ENCODE assay signal across 13 cellular contexts in the genomic region with DNA sequence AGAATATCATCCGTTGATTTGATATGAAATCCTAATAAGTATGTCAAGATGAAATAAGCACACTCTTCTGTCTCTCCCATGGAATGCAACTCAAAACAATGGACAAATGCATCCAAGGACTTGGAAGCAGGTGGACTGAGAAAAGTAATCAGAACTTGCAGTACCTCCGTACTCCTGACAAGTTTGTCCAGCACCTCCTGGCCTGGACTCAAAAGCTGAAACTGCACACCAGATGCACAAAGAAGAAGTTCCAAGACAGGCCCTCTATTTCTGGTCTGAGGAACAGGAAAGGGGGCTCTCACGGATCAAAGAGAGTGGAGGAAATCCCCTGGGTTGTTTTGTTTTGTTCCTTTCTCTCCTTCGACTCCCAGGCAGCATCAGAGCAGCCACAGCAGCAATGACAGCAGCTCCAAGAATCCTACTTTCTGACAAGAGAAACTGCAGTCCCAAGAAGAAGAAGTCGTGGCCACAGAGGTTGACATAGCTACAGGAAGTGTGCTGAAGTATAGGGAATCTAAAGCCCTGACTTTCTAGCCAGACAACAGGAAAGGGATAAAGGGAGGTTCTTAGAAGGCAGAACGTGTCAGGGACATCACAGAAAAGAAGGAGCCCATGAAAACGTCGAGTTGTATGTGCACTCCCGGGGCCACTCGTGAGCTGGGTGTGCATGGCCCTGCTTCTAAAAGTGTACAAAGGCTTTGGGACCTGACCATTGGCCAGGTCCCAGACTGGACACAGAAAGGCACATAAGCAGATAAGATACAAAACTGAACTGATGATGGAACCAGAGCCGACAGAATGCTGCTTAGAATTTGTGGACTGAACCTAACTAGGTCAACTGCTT. TPM values are rescaled to one million over a fixed set of nuclear protein-coding genes. Genes with fewer than 3 reads are reported as not detected.
DNase-seq lines count a peak whose midpoint lies in the region; ATAC-seq, FAIRE-seq and TF ChIP-seq lines count a peak whose summit lies in the region.
"Had no signal": no experiment of that assay in that cellular context is flagged by ENCODE, and none has a peak within 500 bp of the region (broad histone marks: within the 10 kb centered on the region; RNA-seq: fewer than 3 reads in every experiment).

No MANE protein-coding gene starts in this region.

- H3K4me3 ChIP-seq in HAP-1, result no peak overlapping the region
- H3K4me3 ChIP-seq: lung had no signal

- TF ChIP-seq POLR2A in GM12892 (IDR thresholded peaks at IDR 0.05; ENCODE audit: low read depth, low read length), result no peak

- peaks cover 22% of the 10 kb centered on the region for H3K36me3 Mint-ChIP-seq in activated naive CD4-positive, alpha-beta T cell treated with anti-CD3 and anti-CD28 coated beads for 36 hours (ENCODE audit: low read depth)
- H3K36me3 Mint-ChIP-seq in activated CD4-positive, alpha-beta memory T cell treated with anti-CD3 and anti-CD28 coated beads, Interleukin-2, amount 10 ng/mL, durations not matched to agents 7 days and 5 days (ENCODE audit: low read depth), result peaks cover 47% of the 10 kb centered on the region

- no peaks in the 10 kb centered on the region for H3K27me3 Mint-ChIP-seq in activated naive CD4-positive, alpha-beta T cell treated with anti-CD3 and anti-CD28 coated beads for 36 hours (ENCODE audit: low read depth)
- H3K27me3 Mint-ChIP-seq in activated CD4-positive, alpha-beta memory T cell treated with anti-CD3 and anti-CD28 coated beads, Interleukin-2, amount 10 ng/mL, durations not matched to agents 7 days and 5 days, result no peaks in the 10 kb centered on the region

- H3K27ac Mint-ChIP-seq in activated naive CD4-positive, alpha-beta T cell treated with anti-CD3 and anti-CD28 coated beads for 36 hours, result peak overlapping the region; percentile 62
- peak overlapping the region; percentile 37 for H3K27ac Mint-ChIP-seq in activated CD4-positive, alpha-beta memory T cell treated with anti-CD3 and anti-CD28 coated beads, Interleukin-2, amount 10 ng/mL, durations not matched to agents 7 days and 5 days

- H3K9me3 Mint-ChIP-seq in activated naive CD4-positive, alpha-beta T cell treated with anti-CD3 and anti-CD28 coated beads for 36 hours, result no peaks in the 10 kb centered on the region
- H3K9me3 Mint-ChIP-seq in activated CD4-positive, alpha-beta memory T cell treated with anti-CD3 and anti-CD28 coated beads, Interleukin-2, amount 10 ng/mL, durations not matched to agents 7 days and 5 days, result no peaks in the 10 kb centered on the region

- intact Hi-C loops in activated naive CD4-positive, alpha-beta T cell treated with anti-CD3 and anti-CD28 coated beads for 36 hours (cut with micrococcal nuclease), result no loop called here
- intact Hi-C loops in left ventricle myocardium superior (cut with micrococcal nuclease), result no loop called here

- H3K4me3 Mint-ChIP-seq in activated naive CD4-positive, alpha-beta T cell treated with anti-CD3 and anti-CD28 coated beads for 36 hours, result no peak overlapping the region
- no peak overlapping the region for H3K4me3 Mint-ChIP-seq in activated CD4-positive, alpha-beta memory T cell treated with anti-CD3 and anti-CD28 coated beads, Interleukin-2, amount 10 ng/mL, durations not matched to agents 7 days and 5 days

- DNase-seq in activated naive CD4-positive, alpha-beta T cell treated with anti-CD3 and anti-CD28 coated beads for 36 hours, result no peak
- no peak for DNase-seq in activated naive CD4-positive, alpha-beta T cell treated with anti-CD3 and anti-CD28 coated beads, Interleukin-2, amount 50 U/mL, for 16 hours
- DNase-seq in activated CD4-positive, alpha-beta memory T cell treated with anti-CD3 and anti-CD28 coated beads, Interleukin-2, amount 10 ng/mL, durations not matched to agents 7 days and 5 days, result no peak
- DNase-seq in left ventricle myocardium superior (no peak), substantia nigra (lab: John Stamatoyannopoulos, UW) (peak in 1 of 49 donors; percentile 8), HAP-1 (ENCODE audit: low spot score in 2 of 2) (no peak), GM12892 (ENCODE audit: insufficient read length) (no peak), D341Med (ENCODE audit: low spot score) (no peak)
- DNase-seq: foreskin melanocyte, NCI-H2227 treated with DMSO at 0.1 percent for 48 hours, SHP77 treated with DMSO at 0.1 percent for 48 hours had no signal

- POLR2A ChIA-PET in activated CD4-positive, alpha-beta memory T cell treated with anti-CD3 and anti-CD28 coated beads, Interleukin-2, amount 10 ng/mL, durations not matched to agents 7 days and 5 days (lab: Charles Lee), result no interaction called here

- H3K4me1 Mint-ChIP-seq in activated naive CD4-positive, alpha-beta T cell treated with anti-CD3 and anti-CD28 coated beads for 36 hours (ENCODE audit: low read depth), result peaks cover 54% of the 10 kb centered on the region
- peaks cover 29% of the 10 kb centered on the region for H3K4me1 Mint-ChIP-seq in activated CD4-positive, alpha-beta memory T cell treated with anti-CD3 and anti-CD28 coated beads, Interleukin-2, amount 10 ng/mL, durations not matched to agents 7 days and 5 days

- peak overlapping the region; percentile 22 for H3K27ac ChIP-seq in substantia nigra (ENCODE audit: low read depth, low read length, poor library complexity, severe bottlenecking)

- peaks cover under 1% of the 10 kb centered on the region; the same call in 1 of the 2 replicates for H3K9me3 ChIP-seq in HAP-1

- CTCF ChIA-PET in activated naive CD4-positive, alpha-beta T cell treated with anti-CD3 and anti-CD28 coated beads for 36 hours (lab: Charles Lee), result no interaction called here
- CTCF ChIA-PET in activated CD4-positive, alpha-beta memory T cell treated with anti-CD3 and anti-CD28 coated beads, Interleukin-2, amount 10 ng/mL, durations not matched to agents 7 days and 5 days (lab: Charles Lee), result no interaction called here

- peaks cover 23% of the 10 kb centered on the region for H3K36me3 ChIP-seq in HAP-1 (replicated peaks)

- no peak for FAIRE-seq in GM12892 (lab: Jason Lieb, UNC)
- FAIRE-seq: bronchial epithelial cell had no signal

- peaks cover 2% of the 10 kb centered on the region for H3K4me1 ChIP-seq in HAP-1

- in situ Hi-C loops in HAP-1 (cut with MboI; ENCODE audit: low sequenced_read_pairs), result no loop called here

- ATAC-seq in left ventricle myocardium superior, result peak; percentile 47

- H3K27me3 ChIP-seq in HAP-1 (ENCODE audit: low read depth), result no peaks in the 10 kb centered on the region

RNA-seq across cellular contexts. Expression of a gene that starts 29.3 kb away (rescaled TPM):
- total RNA-seq in activated naive CD4-positive, alpha-beta T cell treated with anti-CD3 and anti-CD28 coated beads for 36 hours, result 10 to 100 TPM; 30.3 to 30.4 TPM
- total RNA-seq in activated CD4-positive, alpha-beta memory T cell treated with anti-CD3 and anti-CD28 coated beads, Interleukin-2, amount 10 ng/mL, durations not matched to agents 7 days and 5 days, result 10 to 100 TPM; 43.0 to 43.9 TPM
- total RNA-seq in left ventricle myocardium superior, result 15.5 TPM
- polyA plus RNA-seq in GM12892 (2012; ENCODE audit: missing spikeins), result 15.1 TPM
